ENCODE assay signal across 13 cellular contexts in the genomic region with DNA sequence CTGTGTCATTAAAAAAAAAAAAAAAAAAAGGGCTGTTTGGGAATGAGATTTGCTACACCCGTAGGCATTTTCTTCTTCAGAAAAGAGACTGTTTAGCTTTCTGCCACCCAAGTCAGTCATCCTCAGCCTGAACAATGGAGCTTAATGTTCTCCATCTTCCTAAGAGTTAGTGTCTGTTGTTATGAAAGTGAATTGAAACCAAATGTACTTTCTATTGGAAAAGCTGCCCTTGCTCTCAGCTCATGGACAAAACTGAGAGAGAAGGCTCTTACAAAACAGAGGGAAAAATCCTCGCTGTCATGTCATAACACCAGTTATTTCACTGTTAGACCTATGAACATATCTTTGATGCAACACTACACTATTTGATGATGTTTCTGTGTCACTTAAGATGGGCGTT.
DNase-seq lines count a peak whose midpoint lies in the region; ATAC-seq and TF ChIP-seq lines count a peak whose summit lies in the region.
"Had no signal": no experiment of that assay in that cellular context is flagged by ENCODE, and none has a peak within 500 bp of the region (broad histone marks: within the 10 kb centered on the region; RNA-seq: fewer than 3 reads in every experiment).

No MANE protein-coding gene starts in this region.

- no peak overlapping the region for H3K27ac Mint-ChIP-seq in endodermal cell
- H3K27ac Mint-ChIP-seq in nephron = peak overlapping the region; percentile 93 to 98 (median 97)
- no peak overlapping the region for H3K27ac Mint-ChIP-seq in natural killer cell treated with Interleukin-12 subunit alpha and Interleukin-12 subunit beta and Interleukin-15 and Interleukin-18, amount 100 ng/mL, for 72 hours
- H3K27ac Mint-ChIP-seq in Caco-2 (ENCODE audit: unreplicated experiment) = no peak overlapping the region
- H3K27ac Mint-ChIP-seq: activated CD4-positive, alpha-beta T cell treated with anti-CD3 and anti-CD28 coated beads, Interleukin-2, amount 10 ng/mL, durations not matched to agents 24 days and 14 days had no signal

- ATAC-seq in upper lobe of left lung (ENCODE audit: low FRiP score in 2 of 2) (no peak), HG02588 (IDR thresholded peaks at IDR 0.05; ENCODE audit: unreplicated experiment) (no peak)
- ATAC-seq in natural killer cell treated with Interleukin-12 subunit alpha and Interleukin-12 subunit beta and Interleukin-15 and Interleukin-18, amount 100 ng/mL, for 72 hours = no peak

- no peak for TF ChIP-seq CTCF in OCI-LY1 (IDR thresholded peaks at IDR 0.05; ENCODE audit: low read length)
- TF ChIP-seq CTCF in endodermal cell (conservative IDR thresholded peaks at IDR 0.05) = no peak
- TF ChIP-seq CTCF in nephron (IDR thresholded peaks at IDR 0.05; ENCODE audit: unreplicated experiment in 3 of 3) = no peak
- TF ChIP-seq CTCF in upper lobe of left lung (IDR thresholded peaks at IDR 0.05) = no peak
- no peak for TF ChIP-seq CTCF in Caco-2 (IDR thresholded peaks at IDR 0.05; ENCODE audit: insufficient read depth in 1 of 2, low read depth in 1 of 2, low read length in 1 of 2, severe bottlenecking in 1 of 2, unreplicated experiment in 1 of 2)

- no peak overlapping the region for H2AFZ ChIP-seq in OCI-LY1 (ENCODE audit: low read length)

- H3K4me2 ChIP-seq in OCI-LY1 (ENCODE audit: low read length) = no peak overlapping the region

- no peak overlapping the region; the same call in 1 of the 2 replicates for H3K9ac ChIP-seq in OCI-LY1 (ENCODE audit: low read length)
- H3K9ac ChIP-seq in endodermal cell (ENCODE audit: extremely low read depth, low read length, poor library complexity, severe bottlenecking) = no peak overlapping the region

- no TSS peak for BruUV-seq in Caco-2 (replicated peaks; lab: Mats Ljungman, UMichigan)

- H3K4me1 ChIP-seq in OCI-LY1 (ENCODE audit: insufficient read depth, low read length, severe bottlenecking) (peaks cover 69% of the 10 kb centered on the region), endodermal cell (ENCODE audit: control insufficient read depth, insufficient read depth, low read length) (peaks cover 6% of the 10 kb centered on the region), upper lobe of left lung (peaks cover 6 to 11% (median 10%) of the 10 kb centered on the region in 4 donors), Caco-2 (peaks cover 28% of the 10 kb centered on the region)

- no peak for TF ChIP-seq POLR2A in upper lobe of left lung (IDR thresholded peaks at IDR 0.05)

- no peaks in the 10 kb centered on the region for H3K36me3 ChIP-seq in OCI-LY1 (ENCODE audit: insufficient read depth, low read length)
- no peaks in the 10 kb centered on the region for H3K36me3 ChIP-seq in endodermal cell (ENCODE audit: control insufficient read depth, insufficient read depth, low read length)
- no peaks in the 10 kb centered on the region for H3K36me3 ChIP-seq in upper lobe of left lung
- 0 out of 2 replicates have a peak, but pooled peaks cover 2% of the 10 kb centered on the region for H3K36me3 ChIP-seq in Caco-2 (ENCODE audit: control insufficient read depth, insufficient read depth, low read length)
- H3K36me3 ChIP-seq: SJSA1 had no signal

- H3K9me2 ChIP-seq in OCI-LY1 (ENCODE audit: low read depth, low read length) = no peaks in the 10 kb centered on the region

- no peak for TF ChIP-seq EP300 in upper lobe of left lung (IDR thresholded peaks at IDR 0.05)

- 95 to 100% methylated on average over 1 to 3 of the region's 3 CpGs for WGBS in endodermal cell (ENCODE audit: insufficient coverage in 1 of 2, insufficient read length in 1 of 2), 2 experiments
- WGBS in upper lobe of left lung, 2 donors = 65 to 71% methylated on average over 3 of the region's 3 CpGs

- peak overlapping the region; percentile 37 for H3K27ac ChIP-seq in OCI-LY1 (ENCODE audit: low read depth, low read length, poor library complexity, severe bottlenecking)
- peak overlapping the region; percentile 40 for H3K27ac ChIP-seq in endodermal cell (ENCODE audit: low read depth, low read length)
- peak overlapping the region; percentile 19 to 45 (median 20) for H3K27ac ChIP-seq in upper lobe of left lung
- H3K27ac ChIP-seq: SJSA1 had no signal

- H3K4me1 Mint-ChIP-seq in endodermal cell = peaks cover 10% of the 10 kb centered on the region
- peaks cover 72% of the 10 kb centered on the region for H3K4me1 Mint-ChIP-seq in nephron
- H3K4me1 Mint-ChIP-seq in natural killer cell treated with Interleukin-12 subunit alpha and Interleukin-12 subunit beta and Interleukin-15 and Interleukin-18, amount 100 ng/mL, for 72 hours (ENCODE audit: low read depth in 2 of 2) = peaks cover 5 to 17% of the 10 kb centered on the region in 2 donors
- peaks cover 24% of the 10 kb centered on the region for H3K4me1 Mint-ChIP-seq in Caco-2 (ENCODE audit: low read depth, unreplicated experiment)

- H3K36me3 Mint-ChIP-seq in endodermal cell (ENCODE audit: low read depth) (no peaks in the 10 kb centered on the region), nephron (ENCODE audit: low read depth) (no peaks in the 10 kb centered on the region), Caco-2 (ENCODE audit: insufficient read depth, unreplicated experiment) (no peaks in the 10 kb centered on the region)
- H3K36me3 Mint-ChIP-seq in natural killer cell treated with Interleukin-12 subunit alpha and Interleukin-12 subunit beta and Interleukin-15 and Interleukin-18, amount 100 ng/mL, for 72 hours = no peaks in the 10 kb centered on the region

- H3F3A ChIP-seq in OCI-LY1 (ENCODE audit: insufficient read depth, low read length) = no peaks in the 10 kb centered on the region

- H3K9me3 Mint-ChIP-seq in endodermal cell = peaks cover 2% of the 10 kb centered on the region
- H3K9me3 Mint-ChIP-seq in nephron = no peaks in the 10 kb centered on the region
- H3K9me3 Mint-ChIP-seq in natural killer cell treated with Interleukin-12 subunit alpha and Interleukin-12 subunit beta and Interleukin-15 and Interleukin-18, amount 100 ng/mL, for 72 hours = no peaks in the 10 kb centered on the region
- no peaks in the 10 kb centered on the region for H3K9me3 Mint-ChIP-seq in Caco-2 (ENCODE audit: unreplicated experiment)
- H3K9me3 Mint-ChIP-seq: activated CD4-positive, alpha-beta T cell treated with anti-CD3 and anti-CD28 coated beads, Interleukin-2, amount 10 ng/mL, durations not matched to agents 24 days and 14 days had no signal

- no peaks in the 10 kb centered on the region for H4K20me1 ChIP-seq in OCI-LY1 (ENCODE audit: insufficient read depth, low read length)

- no peaks in the 10 kb centered on the region for H3K9me3 ChIP-seq in OCI-LY1 (ENCODE audit: low read length)
- no peaks in the 10 kb centered on the region for H3K9me3 ChIP-seq in endodermal cell (ENCODE audit: control insufficient read depth, low read length)
- no peaks in the 10 kb centered on the region for H3K9me3 ChIP-seq in upper lobe of left lung
- no peaks in the 10 kb centered on the region for H3K9me3 ChIP-seq in Caco-2
- H3K9me3 ChIP-seq: SJSA1 had no signal

- intact Hi-C loops in Caco-2 (cut with micrococcal nuclease; ENCODE audit: unreplicated experiment) = loop anchor here (5.0 kb wide), 1 partner anchor 54 kb away; no protein-coding TSS in a partner anchor

- H3K4me3 Mint-ChIP-seq in endodermal cell = no peak overlapping the region
- H3K4me3 Mint-ChIP-seq in nephron = no peak overlapping the region
- H3K4me3 Mint-ChIP-seq in natural killer cell treated with Interleukin-12 subunit alpha and Interleukin-12 subunit beta and Interleukin-15 and Interleukin-18, amount 100 ng/mL, for 72 hours = no peak overlapping the region
- no peak overlapping the region for H3K4me3 Mint-ChIP-seq in Caco-2 (ENCODE audit: unreplicated experiment)
- H3K4me3 Mint-ChIP-seq: activated CD4-positive, alpha-beta T cell treated with anti-CD3 and anti-CD28 coated beads, Interleukin-2, amount 10 ng/mL, durations not matched to agents 24 days and 14 days had no signal

- no peaks in the 10 kb centered on the region for H3K79me2 ChIP-seq in OCI-LY1 (ENCODE audit: insufficient read depth, low read length)

- no peak for DNase-seq in endodermal cell
- no peak for DNase-seq in upper lobe of left lung
- no peak for DNase-seq in natural killer cell treated with Interleukin-12 subunit alpha and Interleukin-12 subunit beta and Interleukin-15 and Interleukin-18, amount 100 ng/mL, for 72 hours (ENCODE audit: low spot score)
- DNase-seq in Caco-2 = no peak
- DNase-seq: activated CD4-positive, alpha-beta T cell treated with anti-CD3 and anti-CD28 coated beads, Interleukin-2, amount 10 ng/mL, durations not matched to agents 24 days and 14 days; activated effector memory CD4-positive, alpha-beta T cell treated with Interleukin-2 at 50 U/mL for 16 hours; cerebellar nuclear complex; NCI-H446 treated with DMSO at 0.1 percent for 48 hours had no signal

- H3K4me3 ChIP-seq in OCI-LY1 (ENCODE audit: low read depth, low read length, poor library complexity, severe bottlenecking) (no peak overlapping the region), endodermal cell (ENCODE audit: low read length) (no peak overlapping the region), upper lobe of left lung (no peak overlapping the region), Caco-2 (ENCODE audit: low read depth, low read length) (no peak overlapping the region)
- H3K4me3 ChIP-seq: lung, SJSA1 had no signal

- POLR2A ChIA-PET in Caco-2 (lab: Charles Lee) = no interaction called here

- no peaks in the 10 kb centered on the region for H3K27me3 ChIP-seq in OCI-LY1 (ENCODE audit: insufficient read depth, low read length)
- H3K27me3 ChIP-seq in endodermal cell (ENCODE audit: control insufficient read depth, insufficient read depth, low read length, poor library complexity, severe bottlenecking) = no peaks in the 10 kb centered on the region
- H3K27me3 ChIP-seq in upper lobe of left lung = no peaks in the 10 kb centered on the region
- H3K27me3 ChIP-seq in Caco-2 (replicated peaks; ENCODE audit: control insufficient read depth, insufficient read depth, low read length) = no peaks in the 10 kb centered on the region
- H3K27me3 ChIP-seq: SJSA1 had no signal

- CTCF ChIA-PET in Caco-2 (lab: Charles Lee) = no interaction called here

- H3K27me3 Mint-ChIP-seq in endodermal cell (ENCODE audit: insufficient read depth) (no peaks in the 10 kb centered on the region), nephron (ENCODE audit: low read depth) (no peaks in the 10 kb centered on the region), Caco-2 (ENCODE audit: insufficient read depth, unreplicated experiment) (no peaks in the 10 kb centered on the region)
- H3K27me3 Mint-ChIP-seq in natural killer cell treated with Interleukin-12 subunit alpha and Interleukin-12 subunit beta and Interleukin-15 and Interleukin-18, amount 100 ng/mL, for 72 hours = peaks cover 0 to 2% of the 10 kb centered on the region in 2 donors
- H3K27me3 Mint-ChIP-seq: activated CD4-positive, alpha-beta T cell treated with anti-CD3 and anti-CD28 coated beads, Interleukin-2, amount 10 ng/mL, durations not matched to agents 24 days and 14 days had no signal

Comparison
In these comparisons a context has a peak if more than half of its experiments do, and no peak if none do; other contexts are left out.
1. H3K27ac Mint-ChIP-seq: peak in nephron (3 of 3); none in endodermal cell (single experiment), natural killer cell treated with Interleukin-12 subunit alpha and Interleukin-12 subunit beta and Interleukin-15 and Interleukin-18, amount 100 ng/mL, for 72 hours (0 of 2) and Caco-2 (single experiment).
2. Peak in every context shown above with its lines, with median percentiles within 50 percentile points of each other: H3K27ac ChIP-seq.